ENCODE assay signal across 15 cellular contexts in genomic region chr10:125691160-125691981, GRCh38. TPM values are rescaled to one million over a fixed set of nuclear protein-coding genes. Genes with fewer than 3 reads are reported as not detected.
A peak's percentile ranks its signal among the peaks of the same experiment; 100 is the strongest.
DNase-seq lines count a peak whose midpoint lies in the region; ATAC-seq and TF ChIP-seq lines count a peak whose summit lies in the region.
"Had no signal": no experiment of that assay in that cellular context is flagged by ENCODE, and none has a peak within 500 bp of the region (broad histone marks: within the 10 kb centered on the region; RNA-seq: fewer than 3 reads in every experiment).

No MANE protein-coding gene starts in this region.

- H3K9ac ChIP-seq in endocrine pancreas (ENCODE audit: control insufficient read depth, insufficient read depth, low read length): peak overlapping the region; percentile 40

- TF ChIP-seq EP300 in suprapubic skin (IDR thresholded peaks at IDR 0.05): no peak

- peak; percentile 6 for DNase-seq in NCI-H1092 treated with DMSO at 0.1 percent for 48 hours (lab: John Stamatoyannopoulos, UW)
- DNase-seq in NCI-H1092 (lab: John Stamatoyannopoulos, UW): no peak
- peak; percentile 91 for DNase-seq in M059J (ENCODE audit: low read depth)
- DNase-seq in retina: peak; percentile 46
- no peak for DNase-seq in suprapubic skin (ENCODE audit: low spot score in 2 of 2)
- no peak for DNase-seq in substantia nigra (lab: John Stamatoyannopoulos, UW)
- DNase-seq: effector CD8-positive, alpha-beta T cell; hippocampal formation; midbrain; NCI-H2107; RPMI8226; testis had no signal

- no peaks in the 10 kb centered on the region for H3K36me3 ChIP-seq in endocrine pancreas (ENCODE audit: control insufficient read depth, insufficient read depth, low read length)
- H3K36me3 ChIP-seq in suprapubic skin: no peaks in the 10 kb centered on the region

- H3K27ac ChIP-seq in suprapubic skin (no peak overlapping the region), substantia nigra (ENCODE audit: low read depth, low read length, poor library complexity, severe bottlenecking) (no peak overlapping the region)
- H3K27ac ChIP-seq: testis had no signal

- no peak for TF ChIP-seq CTCF in suprapubic skin (IDR thresholded peaks at IDR 0.05)

- 84% methylated on average over 19 of the region's 19 CpGs for WGBS in suprapubic skin

- TF ChIP-seq POLR2A in suprapubic skin (IDR thresholded peaks at IDR 0.05): no peak

- no peak for ATAC-seq in GM19328 (IDR thresholded peaks at IDR 0.05; ENCODE audit: unreplicated experiment)

- no peaks in the 10 kb centered on the region for H3K27me3 ChIP-seq in endocrine pancreas (ENCODE audit: control insufficient read depth, insufficient read depth, low read length)
- no peaks in the 10 kb centered on the region for H3K27me3 ChIP-seq in suprapubic skin

- H3K4me1 ChIP-seq in endocrine pancreas (ENCODE audit: control insufficient read depth, insufficient read depth, low read length) (peaks cover 8% of the 10 kb centered on the region), suprapubic skin (peaks cover 35% of the 10 kb centered on the region)
- H3K4me1 ChIP-seq: testis had no signal

- no peaks in the 10 kb centered on the region for H3K9me3 ChIP-seq in endocrine pancreas (ENCODE audit: control insufficient read depth, low read length)
- no peaks in the 10 kb centered on the region for H3K9me3 ChIP-seq in suprapubic skin
- H3K9me3 ChIP-seq: testis had no signal

- peak overlapping the region; percentile 6 for H3K4me3 ChIP-seq in endocrine pancreas (ENCODE audit: control insufficient read depth, insufficient read depth, low read length)
- no peak overlapping the region for H3K4me3 ChIP-seq in suprapubic skin
- H3K4me3 ChIP-seq: testis had no signal

RNA-seq across cellular contexts. Expression of gene TEX36, which starts 8.4 kb away (rescaled TPM):
- total RNA-seq in M059J (2014; rRNA removed; shearing (Covaris generic)): 0.10 TPM in 1 of 2 replicates, not detected in the other
- not detected for total RNA-seq in suprapubic skin
- total RNA-seq: G401 had no signal

RNA-seq across cellular contexts. Expression of gene EDRF1, which starts 28.1 kb away (rescaled TPM):
- 19.8 and 30.2 TPM in 2 replicates for total RNA-seq in M059J (2014; rRNA removed; shearing (Covaris generic))
- 10 to 100 TPM; 10.9 to 56.4 (median 18.6) TPM for total RNA-seq in suprapubic skin

Comparison
In these comparisons a context has a peak if more than half of its experiments do, and no peak if none do; other contexts are left out.
1. DNase-seq: peak in NCI-H1092 treated with DMSO at 0.1 percent for 48 hours (single experiment), M059J (single experiment) and retina (single experiment); none in NCI-H1092 (single experiment), suprapubic skin (0 of 2) and substantia nigra (0 of 49).